In genomic region chr22:46117206-46118199, GRCh38 we compare ENCODE assay signal across 15 cellular contexts. TPM values are rescaled to one million over a fixed set of nuclear protein-coding genes. Genes with fewer than 3 reads are reported as not detected.
DNase-seq lines count a peak whose midpoint lies in the region; ATAC-seq, FAIRE-seq and TF ChIP-seq lines count a peak whose summit lies in the region.
"Had no signal": no experiment of that assay in that cellular context is flagged by ENCODE, and none has a peak within 500 bp of the region (broad histone marks: within the 10 kb centered on the region; RNA-seq: fewer than 3 reads in every experiment).

No MANE protein-coding gene starts in this region.

- in situ Hi-C loops in HepG2 (cut with HindIII; ENCODE audit: extremely low pct_ligation_motif_present, low pct_unique_long_range_greater_than_20kb), result loop anchor here (25.0 kb wide), 1 partner anchor 480 kb away; no protein-coding TSS in a partner anchor

- no peak for DNase-seq in HepG2 (ENCODE audit: low spot score)
- no peak for DNase-seq in right lobe of liver
- DNase-seq in dorsolateral prefrontal cortex, result no peak
- DNase-seq in PC-3, result no peak
- no peak for DNase-seq in WERI-Rb-1
- no peak for DNase-seq in NCI-H146 (lab: John Stamatoyannopoulos, UW)
- no peak for DNase-seq in DMS53 treated with DMSO at 0.1 percent for 48 hours (lab: John Stamatoyannopoulos, UW; ENCODE audit: unreplicated experiment)
- DNase-seq: GOT3, NCI-H1694, NCI-H2227 treated with DMSO at 0.1 percent for 48 hours, T-helper 9 cell had no signal

- TF ChIP-seq POLR2A in HepG2 (IDR thresholded peaks at IDR 0.05; ENCODE audit: insufficient read depth in 1 of 2, low read depth in 2 of 2, low read length in 2 of 2) (no peak), right lobe of liver (IDR thresholded peaks at IDR 0.05) (no peak)

- peaks cover 34% of the 10 kb centered on the region for H3K4me1 ChIP-seq in HepG2 (ENCODE audit: insufficient read depth, low read length)
- peaks cover 0 to 18% (median 4%) of the 10 kb centered on the region in 4 donors for H3K4me1 ChIP-seq in right lobe of liver
- H3K4me1 ChIP-seq in rectal smooth muscle tissue (ENCODE audit: control insufficient read depth, insufficient read depth, low read length), result peaks cover 24% of the 10 kb centered on the region
- no peaks in the 10 kb centered on the region for H3K4me1 ChIP-seq in PC-3 (ENCODE audit: insufficient read depth, low read length)

- intact Hi-C loops in HepG2 (cut with micrococcal nuclease; ENCODE audit: unreplicated experiment), result no loop called here
- intact Hi-C loops in right lobe of liver (cut with DNase I), result loop anchor here in 1 of 2 donors (5.0 kb wide), 1 partner anchor 110 kb away; no protein-coding TSS in a partner anchor
- intact Hi-C loops in dorsolateral prefrontal cortex (cut with DNase I), result loop anchor here (2.0 to 10.0 kb wide), 5 partner anchors 111 to 543 kb away; no protein-coding TSS in a partner anchor
- intact Hi-C loops in PC-3 (cut with micrococcal nuclease), result loop anchor here (2.0 kb wide), 1 partner anchor 111 kb away; no protein-coding TSS in a partner anchor

- CTCF ChIA-PET in HepG2 (lab: Yijun Ruan, JAX; ENCODE audit: low intra/inter-chr PET ratio, low total read pairs), result interaction anchor here (1.5 to 4.8 kb wide), 5 partner anchors 17 to 123 kb away, joined by 3 to 92 read pairs (median 33); no protein-coding TSS in a partner anchor
- CTCF ChIA-PET in PC-3 (lab: Charles Lee), result interaction anchor here (0.8 to 1.0 kb wide), 3 partner anchors 104 to 111 kb away, joined by 4 to 8 read pairs (median 8); no protein-coding TSS in a partner anchor

- H3K9me3 ChIP-seq in HepG2 (ENCODE audit: low read length), result no peaks in the 10 kb centered on the region
- H3K9me3 ChIP-seq in right lobe of liver, result no peaks in the 10 kb centered on the region
- H3K9me3 ChIP-seq in PC-3 (ENCODE audit: low read length), result no peaks in the 10 kb centered on the region
- no peaks in the 10 kb centered on the region for H3K9me3 ChIP-seq in WERI-Rb-1 (ENCODE audit: severe bottlenecking)
- H3K9me3 ChIP-seq: body of pancreas had no signal

- TF ChIP-seq CTCF in HepG2 (CRISPR knock-in tag; IDR thresholded peaks at IDR 0.05) (no peak), right lobe of liver (IDR thresholded peaks at IDR 0.05) (no peak), dorsolateral prefrontal cortex (IDR thresholded peaks at IDR 0.05 in 54 of 56, conservative IDR thresholded peaks at IDR 0.05 in 2 of 56; ENCODE audit: low read depth in 1 of 56, partially characterized antibody in 56 of 56) (no peak), PC-3 (conservative IDR thresholded peaks at IDR 0.05; ENCODE audit: low read depth, low read length) (no peak), WERI-Rb-1 (IDR thresholded peaks at IDR 0.05; ENCODE audit: low read depth, low read length) (no peak)

- H3K9ac ChIP-seq in HepG2 (ENCODE audit: insufficient read depth, low read depth, low read length) (no peak overlapping the region), rectal smooth muscle tissue (ENCODE audit: low read length) (no peak overlapping the region), PC-3 (ENCODE audit: low read length) (no peak overlapping the region)

- H3F3A ChIP-seq in PC-3 (ENCODE audit: low read length, unreplicated experiment), result peaks cover 3% of the 10 kb centered on the region

- no peak for FAIRE-seq in HepG2 (lab: Jason Lieb, UNC)
- FAIRE-seq: D721Med, small intestine had no signal

- POLR2A ChIA-PET in HepG2 (lab: Yijun Ruan, JAX) (interaction anchor here (1.0 to 1.4 kb wide), 3 partner anchors 81 to 111 kb away, joined by 3 to 5 read pairs (median 4); no protein-coding TSS in a partner anchor), PC-3 (lab: Charles Lee; ENCODE audit: unreplicated experiment) (interaction anchor here (0.6 to 0.8 kb wide), 2 partner anchors 111 to 1160 kb away, joined by 3 to 9 read pairs; no protein-coding TSS in a partner anchor)

- TF ChIP-seq RAD21 in HepG2 (CRISPR knock-in tag; IDR thresholded peaks at IDR 0.05), result no peak

- H3K36me3 ChIP-seq in HepG2 (replicated peaks in 1 of 2; ENCODE audit: control insufficient read depth in 1 of 2, insufficient read depth in 2 of 2, low read length in 2 of 2), result no peaks in the 10 kb centered on the region
- peaks cover 0 to 12% (median 5%) of the 10 kb centered on the region in 4 donors for H3K36me3 ChIP-seq in right lobe of liver
- peaks cover 7% of the 10 kb centered on the region for H3K36me3 ChIP-seq in rectal smooth muscle tissue (ENCODE audit: control insufficient read depth, insufficient read depth, low read length)
- no peaks in the 10 kb centered on the region for H3K36me3 ChIP-seq in PC-3 (ENCODE audit: low read depth, low read length)
- H3K36me3 ChIP-seq in WERI-Rb-1, result no peaks in the 10 kb centered on the region; the same call in 1 of the 2 replicates

- H4K20me1 ChIP-seq in HepG2 (ENCODE audit: insufficient read depth, low read length) (no peaks in the 10 kb centered on the region), PC-3 (ENCODE audit: low read length) (no peaks in the 10 kb centered on the region)

- H3K79me2 ChIP-seq in HepG2 (ENCODE audit: insufficient read depth, low read length) (no peaks in the 10 kb centered on the region), PC-3 (ENCODE audit: low read length) (no peaks in the 10 kb centered on the region)

- ATAC-seq in HepG2 (no peak), right lobe of liver (no peak), PC-3 (no peak)

- no peak overlapping the region for H3K27ac ChIP-seq in HepG2 (ENCODE audit: extremely low read length, insufficient read depth, low read length)
- H3K27ac ChIP-seq in right lobe of liver, result no peak overlapping the region
- peak overlapping the region in 48 of 59 donors; percentile 41 to 98 (median 87) for H3K27ac ChIP-seq in dorsolateral prefrontal cortex
- peak overlapping the region; percentile 15 for H3K27ac ChIP-seq in rectal smooth muscle tissue (ENCODE audit: low read depth, low read length)
- H3K27ac ChIP-seq in PC-3 (ENCODE audit: low read length), result no peak overlapping the region
- H3K27ac ChIP-seq in WERI-Rb-1, result no peak overlapping the region

- BruUV-seq in HepG2 (replicated peaks; lab: Mats Ljungman, UMichigan) (no TSS peak), PC-3 (replicated peaks; lab: Mats Ljungman, UMichigan) (no TSS peak)

- TF ChIP-seq EP300 in HepG2 (IDR thresholded peaks at IDR 0.05; ENCODE audit: low read depth in 2 of 2, low read length in 2 of 2), result no peak
- TF ChIP-seq EP300 in HepG2 (CRISPR knock-in tag; IDR thresholded peaks at IDR 0.05; ENCODE audit: borderline replicate concordance), result no peak

- H3K9me2 ChIP-seq in PC-3 (replicated peaks; ENCODE audit: low read length), result no peaks in the 10 kb centered on the region

- H3K4me3 ChIP-seq in HepG2 (replicated peaks in 1 of 3; ENCODE audit: insufficient read depth in 1 of 3, low read depth in 2 of 3, low read length in 3 of 3), result no peak overlapping the region
- H3K4me3 ChIP-seq in right lobe of liver, result no peak overlapping the region
- no peak overlapping the region for H3K4me3 ChIP-seq in dorsolateral prefrontal cortex
- no peak overlapping the region for H3K4me3 ChIP-seq in rectal smooth muscle tissue (ENCODE audit: low read length)
- H3K4me3 ChIP-seq in PC-3 (ENCODE audit: low read length), result no peak overlapping the region
- H3K4me3 ChIP-seq in WERI-Rb-1 (ENCODE audit: low read depth, low read length), result no peak overlapping the region
- H3K4me3 ChIP-seq: body of pancreas had no signal

- 0% methylated on average over 1 of the region's 10 CpGs for WGBS in HepG2 (ENCODE audit: low lambda C conversion rate)
- WGBS in right lobe of liver (ENCODE audit: insufficient coverage, low coverage, low lambda C conversion rate, missing lambda C conversion rate), result no CpG with 5 or more reads among the region's 10 CpGs

- H3K27me3 ChIP-seq in HepG2 (ENCODE audit: control insufficient read depth in 1 of 2, insufficient read depth in 2 of 2, low read length in 2 of 2) (peaks cover 4 to 47% of the 10 kb centered on the region in 2 experiments; a peak in 4 of 5 replicates), right lobe of liver (no peaks in the 10 kb centered on the region), dorsolateral prefrontal cortex (no peaks in the 10 kb centered on the region), rectal smooth muscle tissue (ENCODE audit: control insufficient read depth, insufficient read depth, low read length) (no peaks in the 10 kb centered on the region), PC-3 (ENCODE audit: low read length) (no peaks in the 10 kb centered on the region), WERI-Rb-1 (ENCODE audit: insufficient read depth, low read depth, severe bottlenecking) (no peaks in the 10 kb centered on the region)
- H3K27me3 ChIP-seq: body of pancreas had no signal

- no peak overlapping the region for H2AFZ ChIP-seq in HepG2 (ENCODE audit: low read length)
- no peak overlapping the region for H2AFZ ChIP-seq in PC-3 (ENCODE audit: low read length)

- H3K4me2 ChIP-seq in HepG2 (ENCODE audit: low read depth, low read length), result no peak overlapping the region
- H3K4me2 ChIP-seq in PC-3 (ENCODE audit: low read length), result no peak overlapping the region

RNA-seq across cellular contexts. Expression of gene PPARA, which starts 32.8 kb away (rescaled TPM):
- total RNA-seq in HepG2 (2016; rRNA removed; fragmentation: Illumina TruSeq; extraction: Trizol), result 24.7 and 32.0 TPM in 2 replicates
- total RNA-seq in HepG2 (2016; cell fraction: cytosol; rRNA removed; fragmentation: Illumina TruSeq; extraction: Trizol; ENCODE audit: low read depth), result 25.2 and 27.4 TPM in 2 replicates
- total RNA-seq in HepG2 (2016; cell fraction: insoluble cytoplasmic fraction; rRNA removed; fragmentation: Illumina TruSeq; extraction: Trizol), result 25.2 and 26.2 TPM in 2 replicates
- 42.1 and 44.8 TPM in 2 replicates for total RNA-seq in HepG2 (2016; cell fraction: membrane; rRNA removed; fragmentation: Illumina TruSeq; extraction: Trizol)
- total RNA-seq in HepG2 (2016; cell fraction: nucleus; rRNA removed; fragmentation: Illumina TruSeq; extraction: Trizol), result 16.8 and 21.1 TPM in 2 replicates
- polyA plus RNA-seq in HepG2 (2011; rRNA removed), result 16.6 and 18.2 TPM in 2 replicates
- polyA plus RNA-seq in HepG2 (2011; cell fraction: cytosol; rRNA removed), result 14.0 and 14.5 TPM in 2 replicates
- polyA plus RNA-seq in HepG2 (2011; cell fraction: nucleus; rRNA removed), result 11.7 and 12.6 TPM in 2 replicates
- polyA plus RNA-seq in HepG2 (2012), result 20.9 and 22.5 TPM in 2 replicates
- polyA plus RNA-seq in HepG2 (2016; cell fraction: cytosol; fragmentation: Illumina TruSeq; extraction: Trizol; ENCODE audit: low read depth), result 26.1 and 26.5 TPM in 2 replicates
- polyA plus RNA-seq in HepG2 (2016; cell fraction: insoluble cytoplasmic fraction; fragmentation: Illumina TruSeq; extraction: Trizol; ENCODE audit: low read depth), result 15.3 and 15.6 TPM in 2 replicates
- 29.1 and 30.3 TPM in 2 replicates for polyA plus RNA-seq in HepG2 (2016; cell fraction: membrane; fragmentation: Illumina TruSeq; extraction: Trizol; ENCODE audit: low read depth)
- 21.2 and 21.4 TPM in 2 replicates for polyA plus RNA-seq in HepG2 (2016; cell fraction: nucleus; fragmentation: Illumina TruSeq; extraction: Trizol; ENCODE audit: insufficient read depth, low read depth)
- 7.8 and 47.2 TPM in 2 replicates for polyA minus RNA-seq in HepG2 (2011; rRNA and poly(A)+ RNA removed; ENCODE audit: low replicate concordance)
- 23.7 and 30.1 TPM in 2 replicates for polyA minus RNA-seq in HepG2 (2011; cell fraction: cytosol; rRNA and poly(A)+ RNA removed)
- polyA minus RNA-seq in HepG2 (2011; cell fraction: nucleus; rRNA and poly(A)+ RNA removed), result 30.8 and 34.2 TPM in 2 replicates
- 100 to 1,000 TPM in 3 of 6 experiments, 10 to 100 TPM in 3; 64.4 to 152 (median 95.1) TPM for total RNA-seq in right lobe of liver
- total RNA-seq in dorsolateral prefrontal cortex, result 10 to 100 TPM; 13.9 to 53.9 (median 22.6) TPM
- total RNA-seq in PC-3 (2014; rRNA removed), result 6.0 and 7.7 TPM in 2 replicates

Comparison
In these comparisons a context has a peak if more than half of its experiments do, and no peak if none do; other contexts are left out.
1. H3K27ac ChIP-seq: peak in dorsolateral prefrontal cortex (48 of 59) and rectal smooth muscle tissue (single experiment); none in HepG2 (single experiment), right lobe of liver (0 of 3), PC-3 (single experiment) and WERI-Rb-1 (single experiment).